ENCODE assay signal across 22 cellular contexts in the genomic region with DNA sequence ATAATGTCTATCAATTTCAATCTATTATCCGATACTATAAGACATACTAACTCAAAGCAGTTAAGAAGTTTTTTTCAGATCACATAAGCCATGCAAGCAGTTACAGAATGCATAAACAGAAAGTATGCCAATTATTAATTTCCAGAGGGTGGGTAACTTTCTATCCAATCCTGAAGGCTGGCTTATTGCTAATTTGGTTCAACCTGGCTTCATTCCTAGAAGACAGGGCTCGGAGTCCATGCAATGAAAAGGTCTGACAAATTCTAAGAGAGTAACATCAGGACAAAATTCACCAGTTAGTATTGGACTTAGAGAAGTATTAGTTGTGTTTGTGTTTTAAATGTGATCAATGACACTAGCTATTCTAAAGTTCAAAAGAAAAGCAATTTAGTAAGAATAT. TPM values are rescaled to one million over a fixed set of nuclear protein-coding genes. Genes with fewer than 3 reads are reported as not detected.
"Had no signal": no experiment of that assay in that cellular context is flagged by ENCODE, and none has a peak within 500 bp of the region (broad histone marks: within the 10 kb centered on the region; RNA-seq: fewer than 3 reads in every experiment).

No MANE protein-coding gene starts in this region.

- H3K36me3 Mint-ChIP-seq: activated naive CD4-positive, alpha-beta T cell treated with anti-CD3 and anti-CD28 coated beads, Interleukin-2, amount 50 U/mL, for 72 hours; mesothelial cell of epicardium; naive thymus-derived CD8-positive, alpha-beta T cell had no signal

- H3K4me3 ChIP-seq: esophagus squamous epithelium, heart right ventricle, neural progenitor cell had no signal

- H3K27me3 ChIP-seq: brain microvascular endothelial cell, esophagus squamous epithelium, heart right ventricle, neural progenitor cell had no signal

- H2AFZ ChIP-seq: neural progenitor cell had no signal

- DNase-seq: activated CD4-positive, alpha-beta T cell treated with anti-CD3 and anti-CD28 coated beads for 1 hour; activated CD4-positive, alpha-beta T cell treated with anti-CD3 and anti-CD28 coated beads, Interleukin-2, amount 50 U/mL, for 1 hour; activated T-cell treated with anti-CD3 and anti-CD28 coated beads, Interleukin-2, amount 50 U/mL, for 24 hours; aorta; brain microvascular endothelial cell; esophagus squamous epithelium; heart right ventricle; islet precursor cell; left colon; mammary epithelial cell; naive thymus-derived CD8-positive, alpha-beta T cell; retina; stimulated activated CD4-positive, alpha-beta T cell treated with anti-CD3 and anti-CD28 coated beads, Interleukin-1b, Interleukin-23, amount 100 ng/mL, for 48 hours; stimulated activated naive CD8-positive, alpha-beta T cell treated with anti-CD3 and anti-CD28 coated beads, Interleukin-15, amount 100 ng/mL, for 72 hours; T-helper 9 cell had no signal

- H3K27ac ChIP-seq: brain microvascular endothelial cell, neural progenitor cell had no signal

- H3K9me3 Mint-ChIP-seq: activated naive CD4-positive, alpha-beta T cell treated with anti-CD3 and anti-CD28 coated beads, Interleukin-2, amount 50 U/mL, for 72 hours; activated T-cell treated with anti-CD3 and anti-CD28 coated beads, Interleukin-2, amount 50 U/mL, for 24 hours; activated T-helper 17 cell treated with anti-CD3 and anti-CD28 coated beads, Interleukin-2, amount 50 U/mL, for 72 hours; central memory CD8-positive, alpha-beta T cell; mesothelial cell of epicardium; naive thymus-derived CD8-positive, alpha-beta T cell; neural progenitor cell; stimulated activated naive CD8-positive, alpha-beta T cell treated with anti-CD3 and anti-CD28 coated beads, Interleukin-15, amount 100 ng/mL, for 72 hours; type B pancreatic cell had no signal

- H3K9me3 ChIP-seq: esophagus squamous epithelium, heart right ventricle had no signal

- H3K4me2 ChIP-seq: neural progenitor cell had no signal

- H3K4me3 Mint-ChIP-seq: activated T-cell treated with anti-CD3 and anti-CD28 coated beads, Interleukin-2, amount 50 U/mL, for 24 hours; activated T-helper 17 cell treated with anti-CD3 and anti-CD28 coated beads, Interleukin-2, amount 50 U/mL, for 72 hours; central memory CD8-positive, alpha-beta T cell; mesothelial cell of epicardium; naive thymus-derived CD8-positive, alpha-beta T cell; neural progenitor cell; stimulated activated naive CD8-positive, alpha-beta T cell treated with anti-CD3 and anti-CD28 coated beads, Interleukin-15, amount 100 ng/mL, for 72 hours; type B pancreatic cell had no signal

- H3K36me3 ChIP-seq: esophagus squamous epithelium, heart right ventricle, neural progenitor cell had no signal

- H3K4me1 Mint-ChIP-seq: activated T-helper 17 cell treated with anti-CD3 and anti-CD28 coated beads, Interleukin-2, amount 50 U/mL, for 72 hours; central memory CD8-positive, alpha-beta T cell; naive thymus-derived CD8-positive, alpha-beta T cell; stimulated activated naive CD8-positive, alpha-beta T cell treated with anti-CD3 and anti-CD28 coated beads, Interleukin-15, amount 100 ng/mL, for 72 hours had no signal

- H3K27ac Mint-ChIP-seq: activated naive CD4-positive, alpha-beta T cell treated with anti-CD3 and anti-CD28 coated beads, Interleukin-2, amount 50 U/mL, for 72 hours; activated T-cell treated with anti-CD3 and anti-CD28 coated beads, Interleukin-2, amount 50 U/mL, for 24 hours; activated T-helper 17 cell treated with anti-CD3 and anti-CD28 coated beads, Interleukin-2, amount 50 U/mL, for 72 hours; mesothelial cell of epicardium; naive thymus-derived CD8-positive, alpha-beta T cell; neural progenitor cell; progenitor cell of endocrine pancreas; stimulated activated naive CD8-positive, alpha-beta T cell treated with anti-CD3 and anti-CD28 coated beads, Interleukin-15, amount 100 ng/mL, for 72 hours; type B pancreatic cell had no signal

- H3K9ac ChIP-seq: neural progenitor cell had no signal

- ATAC-seq: activated naive CD4-positive, alpha-beta T cell treated with anti-CD3 and anti-CD28 coated beads, Interleukin-2, amount 50 U/mL, for 72 hours; activated T-helper 17 cell treated with anti-CD3 and anti-CD28 coated beads, Interleukin-2, amount 50 U/mL, for 72 hours; left colon; naive thymus-derived CD8-positive, alpha-beta T cell; stimulated activated naive CD8-positive, alpha-beta T cell treated with anti-CD3 and anti-CD28 coated beads, Interleukin-15, amount 100 ng/mL, for 72 hours had no signal

RNA-seq across cellular contexts. Expression of a gene that starts 15.0 kb away (rescaled TPM):
- polyA plus RNA-seq: naive thymus-derived CD8-positive, alpha-beta T cell had no signal
